Comparison of ENCODE assay signal across 14 cellular contexts in the genomic region with DNA sequence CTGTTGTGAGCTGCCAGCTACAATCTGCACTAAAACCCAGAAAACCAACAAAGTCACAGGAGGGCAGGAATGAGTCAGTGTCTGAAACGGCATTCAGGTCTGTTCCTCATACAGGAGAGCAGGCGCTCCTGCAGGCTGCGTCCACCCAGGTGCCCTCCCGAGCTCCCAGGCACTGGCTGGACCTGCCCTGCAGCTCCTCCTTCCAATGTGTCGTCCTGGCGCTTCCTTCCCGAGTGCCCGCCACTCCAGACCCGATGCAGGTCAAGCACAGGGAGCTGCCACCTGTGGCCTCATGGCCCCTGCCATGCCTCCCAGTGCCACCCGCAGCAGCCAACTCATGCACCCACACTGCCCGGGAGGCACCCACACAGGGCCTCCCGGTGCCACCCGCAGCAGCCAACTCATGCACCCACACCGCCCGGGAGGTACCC. TPM values are rescaled to one million over a fixed set of nuclear protein-coding genes. Genes with fewer than 3 reads are reported as not detected.
DNase-seq lines count a peak whose midpoint lies in the region; ATAC-seq, FAIRE-seq and TF ChIP-seq lines count a peak whose summit lies in the region.
"Had no signal": no experiment of that assay in that cellular context is flagged by ENCODE, and none has a peak within 500 bp of the region (broad histone marks: within the 10 kb centered on the region; RNA-seq: fewer than 3 reads in every experiment).

No MANE protein-coding gene starts in this region.

- H3K9me3 ChIP-seq in IMR-90 (ENCODE audit: control insufficient read depth, insufficient read depth, low read length) (no peaks in the 10 kb centered on the region), astrocyte (ENCODE audit: insufficient read depth, low read depth, low read length) (no peaks in the 10 kb centered on the region)
- H3K9me3 ChIP-seq: SK-N-SH had no signal

- H3K4me3 Mint-ChIP-seq in astrocyte (ENCODE audit: unreplicated experiment): no peak overlapping the region
- H3K4me3 Mint-ChIP-seq in glutamatergic neuron (ENCODE audit: unreplicated experiment): no peak overlapping the region

- TF ChIP-seq CTCF in IMR-90 (conservative IDR thresholded peaks at IDR 0.05; ENCODE audit: low read depth, low read length) (no peak), astrocyte (IDR thresholded peaks at IDR 0.05; ENCODE audit: insufficient read depth, low read depth, low read length) (no peak), glutamatergic neuron (IDR thresholded peaks at IDR 0.05; ENCODE audit: partially characterized antibody, unreplicated experiment) (no peak)

- no peak overlapping the region for H3K14ac ChIP-seq in IMR-90 (replicated peaks; ENCODE audit: low read depth, low read length)

- no peak overlapping the region for H2AFZ ChIP-seq in IMR-90 (replicated peaks; ENCODE audit: low read length, poor library complexity)
- H2AFZ ChIP-seq in astrocyte (ENCODE audit: low read depth, low read length): no peak overlapping the region

- peaks cover 0 to 78% of the 10 kb centered on the region in 2 experiments; a peak in 3 of 4 replicates for H3K79me1 ChIP-seq in IMR-90 (ENCODE audit: low read depth in 1 of 2, low read length in 2 of 2)

- no peak for FAIRE-seq in astrocyte (lab: Jason Lieb, UNC)
- FAIRE-seq: small intestine had no signal

- no peak overlapping the region for H3K4me3 ChIP-seq in IMR-90 (ENCODE audit: insufficient read depth, low read depth, low read length)
- no peak overlapping the region for H3K4me3 ChIP-seq in astrocyte (ENCODE audit: insufficient read depth, low read depth, low read length)
- H3K4me3 ChIP-seq: coronary artery had no signal

- no peak overlapping the region for H2BK120ac ChIP-seq in IMR-90 (ENCODE audit: low read depth, low read length)

- BruUV-seq in IMR-90 (replicated peaks; lab: Mats Ljungman, UMichigan): no TSS peak

- peaks cover 96% of the 10 kb centered on the region for H4K20me1 ChIP-seq in IMR-90 (ENCODE audit: insufficient read depth, low read length)
- peaks cover 98% of the 10 kb centered on the region for H4K20me1 ChIP-seq in astrocyte (ENCODE audit: insufficient read depth, low read length)

- no peak overlapping the region for H4K5ac ChIP-seq in IMR-90 (ENCODE audit: low read depth, low read length)

- H3K18ac ChIP-seq in IMR-90 (ENCODE audit: low read depth, low read length): no peak overlapping the region

- H3K27ac ChIP-seq in IMR-90 (ENCODE audit: insufficient read depth, low read length): no peak overlapping the region
- H3K27ac ChIP-seq in astrocyte (ENCODE audit: low read depth, low read length): no peak overlapping the region
- H3K27ac ChIP-seq: coronary artery had no signal

- no peak for TF ChIP-seq POLR2A in IMR-90 (IDR thresholded peaks at IDR 0.05; ENCODE audit: low read depth, low read length)

- no peak overlapping the region for H2AK5ac ChIP-seq in IMR-90 (ENCODE audit: low read depth, low read length)

- DNase-seq in activated CD4-positive, CD25-positive, alpha-beta regulatory T cell (lab: John Stamatoyannopoulos, UW): no peak
- DNase-seq in IMR-90 (peak; percentile 19), astrocyte (ENCODE audit: low read depth) (peak; percentile 53), mucosa of gallbladder (ENCODE audit: low spot score) (peak; percentile 56), glutamatergic neuron (no peak), DMS 273 treated with DMSO at 0.1 percent for 48 hours (lab: John Stamatoyannopoulos, UW) (no peak)
- DNase-seq: 8988T; activated effector memory CD4-positive, alpha-beta T cell treated with anti-CD3 and anti-CD28 coated beads, Interleukin-2, amount 50 U/mL, for 16 hours; hippocampal formation; SK-N-SH; small intestine had no signal

- no peak overlapping the region for H2AK9ac ChIP-seq in IMR-90 (replicated peaks; ENCODE audit: low read depth, low read length, poor library complexity)

- H3K36me3 Mint-ChIP-seq in astrocyte (ENCODE audit: low read depth, unreplicated experiment) (peaks cover 21% of the 10 kb centered on the region), glutamatergic neuron (ENCODE audit: unreplicated experiment) (no peaks in the 10 kb centered on the region)

- intact Hi-C loops in IMR-90 (cut with micrococcal nuclease): no loop called here

- WGBS in IMR-90 (ENCODE audit: extremely low coverage in 2 of 2, insufficient read length in 1 of 2), 2 experiments: 100% methylated on average over 4 of the region's 15 CpGs; no CpG with 5 or more reads in 1 of the 2 experiments

- H3K27ac Mint-ChIP-seq in astrocyte (ENCODE audit: unreplicated experiment) (no peak overlapping the region), glutamatergic neuron (ENCODE audit: unreplicated experiment) (no peak overlapping the region)

- H2BK15ac ChIP-seq in IMR-90 (ENCODE audit: low read depth, low read length): no peak overlapping the region

- POLR2A ChIA-PET in IMR-90 (lab: Charles Lee; ENCODE audit: unreplicated experiment): no interaction called here

- peak; percentile 55 to 80 for ATAC-seq in activated CD4-positive, CD25-positive, alpha-beta regulatory T cell treated with anti-CD3 and anti-CD28 coated beads, Interleukin-2, amount 50 U/mL, for 24 hours
- ATAC-seq in IMR-90 (ENCODE audit: low read depth) (peak; percentile 7; the same call in 1 of the 2 replicates), GM19324 (IDR thresholded peaks at IDR 0.05; ENCODE audit: low FRiP score, unreplicated experiment) (no peak)

- dilution Hi-C loops in IMR-90 (cut with HindIII; ENCODE audit: low sequenced_read_pairs, unreplicated experiment): no loop called here

- no peak for TF ChIP-seq RAD21 in IMR-90 (IDR thresholded peaks at IDR 0.05; ENCODE audit: low read length)

- H3K4me2 ChIP-seq in IMR-90 (ENCODE audit: low read depth, low read length) (no peak overlapping the region), astrocyte (ENCODE audit: low read length) (no peak overlapping the region)
- H3K4me2 ChIP-seq: SK-N-SH had no signal

- peaks cover 11% of the 10 kb centered on the region for H3K4me1 Mint-ChIP-seq in astrocyte (ENCODE audit: low read depth, unreplicated experiment)
- peaks cover 1% of the 10 kb centered on the region for H3K4me1 Mint-ChIP-seq in glutamatergic neuron (ENCODE audit: low read depth, unreplicated experiment)

- H3K27me3 ChIP-seq in IMR-90 (ENCODE audit: control insufficient read depth, insufficient read depth, low read length): no peaks in the 10 kb centered on the region
- no peaks in the 10 kb centered on the region for H3K27me3 ChIP-seq in astrocyte (ENCODE audit: insufficient read depth, low read length)

- no peak overlapping the region for H2BK5ac ChIP-seq in IMR-90 (ENCODE audit: low read depth, low read length, poor library complexity, severe bottlenecking)

- H3K9ac ChIP-seq in IMR-90 (ENCODE audit: low read depth, low read length): no peak overlapping the region
- no peak overlapping the region for H3K9ac ChIP-seq in astrocyte (ENCODE audit: low read length)
- H3K9ac ChIP-seq: SK-N-SH had no signal

- no peaks in the 10 kb centered on the region for H3K9me3 Mint-ChIP-seq in astrocyte (ENCODE audit: unreplicated experiment)
- peaks cover 3% of the 10 kb centered on the region for H3K9me3 Mint-ChIP-seq in glutamatergic neuron (ENCODE audit: unreplicated experiment)

- no peak overlapping the region for H4K8ac ChIP-seq in IMR-90 (ENCODE audit: low read depth in 2 of 2, low read length in 2 of 2)

- no peak overlapping the region for H3K4ac ChIP-seq in IMR-90 (ENCODE audit: low read depth, low read length)

- peaks cover 26% of the 10 kb centered on the region for H3K9me1 ChIP-seq in IMR-90 (ENCODE audit: insufficient read depth, low read length)

- H3K4me1 ChIP-seq in IMR-90 (ENCODE audit: control insufficient read depth, insufficient read depth, low read length) (peaks cover 9% of the 10 kb centered on the region), astrocyte (ENCODE audit: insufficient read depth, low read length) (peaks cover 11% of the 10 kb centered on the region)

- no peak overlapping the region for H2BK20ac ChIP-seq in IMR-90 (ENCODE audit: low read depth, low read length)

- H3K23ac ChIP-seq in IMR-90 (ENCODE audit: low read depth, low read length): no peak overlapping the region

- CTCF ChIA-PET in IMR-90 (lab: Yijun Ruan, JAX): no interaction called here

- no peak overlapping the region for H3K56ac ChIP-seq in IMR-90 (ENCODE audit: extremely low read depth, insufficient read depth, low read length)

- H3K79me2 ChIP-seq in astrocyte (ENCODE audit: insufficient read depth, low read length): peaks cover 100% of the 10 kb centered on the region

- H3K27me3 Mint-ChIP-seq in astrocyte (ENCODE audit: low read depth, unreplicated experiment) (no peaks in the 10 kb centered on the region), glutamatergic neuron (ENCODE audit: unreplicated experiment) (peaks cover 4% of the 10 kb centered on the region)

- H4K91ac ChIP-seq in IMR-90 (ENCODE audit: insufficient read depth, low read depth, low read length): no peak overlapping the region

- H3K36me3 ChIP-seq in IMR-90 (ENCODE audit: control insufficient read depth, insufficient read depth, low read length) (peaks cover 54% of the 10 kb centered on the region), astrocyte (ENCODE audit: insufficient read depth, low read length) (peaks cover 25% of the 10 kb centered on the region)

- in situ Hi-C loops in IMR-90 (cut with MboI; ENCODE audit: low sequenced_read_pairs): loop anchor here (25.0 kb wide), 2 partner anchors 97 to 397 kb away; partner anchors contain the start of genes ALG12, CRELD2 and SELENOO

TF ChIP-seq in IMR-90, 13 proteins besides CTCF, POLR2A, EP300 and RAD21 (continues in another document):
- no peak for TF ChIP-seq RCOR1 (IDR thresholded peaks at IDR 0.05; ENCODE audit: insufficient replicate concordance, low read length)

RNA-seq across cellular contexts. Expression of gene BRD1, which starts 12.0 kb away (rescaled TPM):
- total RNA-seq in IMR-90 (2012; rRNA removed) (10.0 and 10.8 TPM in 2 replicates), astrocyte (30.0 and 32.4 TPM in 2 replicates), mucosa of gallbladder (45.3 TPM), glutamatergic neuron (ENCODE audit: unreplicated experiment) (73.7 TPM)
- 9.4 and 10.6 TPM in 2 replicates for polyA plus RNA-seq in IMR-90 (2012; rRNA removed)
- 8.0 and 8.3 TPM in 2 replicates for polyA plus RNA-seq in IMR-90 (2012; cell fraction: cytosol; rRNA removed)
- 42.9 and 49.7 TPM in 2 replicates for polyA plus RNA-seq in IMR-90 (2012; cell fraction: nucleus; rRNA removed; ENCODE audit: low replicate concordance)

RNA-seq across cellular contexts. Expression of gene ZBED4, which starts 38.0 kb away (rescaled TPM):
- total RNA-seq in IMR-90 (2012; rRNA removed) (9.3 and 10.6 TPM in 2 replicates), astrocyte (21.0 and 22.7 TPM in 2 replicates), mucosa of gallbladder (11.2 TPM), glutamatergic neuron (ENCODE audit: unreplicated experiment) (53.5 TPM)
- polyA plus RNA-seq in IMR-90 (2012; rRNA removed): 9.6 and 10.5 TPM in 2 replicates
- polyA plus RNA-seq in IMR-90 (2012; cell fraction: cytosol; rRNA removed): 6.7 and 7.1 TPM in 2 replicates
- 11.9 and 13.8 TPM in 2 replicates for polyA plus RNA-seq in IMR-90 (2012; cell fraction: nucleus; rRNA removed; ENCODE audit: low replicate concordance)

Comparison
In these comparisons a context has a peak if more than half of its experiments do, and no peak if none do; other contexts are left out.
1. DNase-seq: peak in IMR-90 (single experiment), astrocyte (single experiment) and mucosa of gallbladder (single experiment); none in activated CD4-positive, CD25-positive, alpha-beta regulatory T cell (0 of 4), glutamatergic neuron (single experiment) and DMS 273 treated with DMSO at 0.1 percent for 48 hours (single experiment).